Comparison of ENCODE assay signal across 21 cellular contexts in the genomic region with DNA sequence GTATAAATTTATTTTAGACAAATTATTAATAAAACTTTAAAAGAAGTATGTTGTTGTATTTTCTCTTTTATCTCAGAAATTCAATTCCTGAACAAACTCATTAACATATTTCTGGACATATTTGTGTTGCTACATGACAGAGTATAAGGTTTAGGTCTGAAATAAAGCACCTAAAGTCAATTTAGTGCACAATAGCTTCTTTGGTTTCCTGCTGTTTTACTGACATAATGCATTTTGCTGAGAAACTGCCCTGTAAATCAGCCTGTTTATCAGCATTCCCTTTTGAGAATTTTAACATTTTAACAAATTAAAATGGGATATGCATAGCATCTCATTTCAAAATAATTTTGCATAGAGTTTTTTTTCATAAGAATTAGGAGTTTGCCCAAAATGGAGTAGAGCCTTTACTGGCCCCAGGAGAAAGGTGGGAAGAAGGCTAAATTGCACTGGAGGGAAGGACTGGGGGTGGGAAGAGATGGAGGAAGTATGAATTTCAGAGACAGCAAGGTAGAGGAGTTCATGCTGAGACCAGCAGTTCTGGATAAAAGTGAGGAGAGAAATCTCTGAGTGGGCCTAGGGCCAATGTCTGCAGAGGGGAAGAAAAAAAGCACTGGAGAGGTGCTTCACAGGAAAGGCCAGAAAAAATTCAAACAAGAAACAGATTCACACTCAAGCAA.
"Had no signal": no experiment of that assay in that cellular context is flagged by ENCODE, and none has a peak within 500 bp of the region (broad histone marks: within the 10 kb centered on the region; RNA-seq: fewer than 3 reads in every experiment).

No MANE protein-coding gene starts in this region.

- H3K36me3 ChIP-seq: esophagus squamous epithelium, left ventricle myocardium inferior, lower lobe of right lung, spleen, tibial artery, upper lobe of right lung, vagina had no signal

- H3K9me3 Mint-ChIP-seq: stimulated activated memory B cell treated with anti-CD40 and anti-IgM and Interleukin-4, amounts not matched to agents 10 μg/mL and 1 μg/mL and 100 μg/mL, for 72 hours; stimulated activated naive CD8-positive, alpha-beta T cell treated with anti-CD3 and anti-CD28 coated beads, Interleukin-15, Interleukin-2, amounts not matched to agents 100 ng/mL and 50 ng/mL, for 24 hours had no signal

- H3K27ac Mint-ChIP-seq: memory B cell; mesothelial cell of epicardium; natural killer cell; stimulated activated memory B cell treated with anti-CD40 and anti-IgM and Interleukin-4, amounts not matched to agents 10 μg/mL and 1 μg/mL and 100 μg/mL, for 72 hours; stimulated activated naive CD8-positive, alpha-beta T cell treated with anti-CD3 and anti-CD28 coated beads, Interleukin-15, Interleukin-2, amounts not matched to agents 100 ng/mL and 50 ng/mL, for 24 hours had no signal

- H3K27ac ChIP-seq: esophagus squamous epithelium, left ventricle myocardium inferior, lower lobe of right lung, psoas muscle, spleen, tibial artery, upper lobe of right lung, vagina had no signal

- H3K27me3 ChIP-seq: esophagus squamous epithelium, spleen, tibial artery, upper lobe of right lung, vagina had no signal

- H3K36me3 Mint-ChIP-seq: memory B cell; mesothelial cell of epicardium; natural killer cell; stimulated activated memory B cell treated with anti-CD40 and anti-IgM and Interleukin-4, amounts not matched to agents 10 μg/mL and 1 μg/mL and 100 μg/mL, for 72 hours had no signal

- H3K9me3 ChIP-seq: esophagus squamous epithelium, left ventricle myocardium inferior, lower lobe of right lung, psoas muscle, spleen, tibial artery, upper lobe of right lung, vagina had no signal

- H3K4me1 Mint-ChIP-seq: memory B cell; natural killer cell; stimulated activated memory B cell treated with anti-CD40 and anti-IgM and Interleukin-4, amounts not matched to agents 10 μg/mL and 1 μg/mL and 100 μg/mL, for 72 hours had no signal

- ATAC-seq: left cardiac atrium; lower lobe of right lung; natural killer cell; psoas muscle; sciatic nerve; stimulated activated memory B cell treated with anti-CD40 and anti-IgM and Interleukin-4, amounts not matched to agents 10 μg/mL and 1 μg/mL and 100 μg/mL, for 72 hours; upper lobe of right lung had no signal

- H3K4me3 ChIP-seq: esophagus squamous epithelium, left ventricle myocardium inferior, lower lobe of right lung, psoas muscle, spleen, tibial artery, upper lobe of right lung, vagina had no signal

- H3K4me1 ChIP-seq: esophagus squamous epithelium, left ventricle myocardium inferior, lower lobe of right lung, psoas muscle, spleen, tibial artery, upper lobe of right lung had no signal

- H3K27me3 Mint-ChIP-seq: memory B cell; stimulated activated memory B cell treated with anti-CD40 and anti-IgM and Interleukin-4, amounts not matched to agents 10 μg/mL and 1 μg/mL and 100 μg/mL, for 72 hours; stimulated activated naive CD8-positive, alpha-beta T cell treated with anti-CD3 and anti-CD28 coated beads, Interleukin-15, Interleukin-2, amounts not matched to agents 100 ng/mL and 50 ng/mL, for 24 hours had no signal

- FAIRE-seq: kidney had no signal

- H3K4me3 Mint-ChIP-seq: memory B cell; mesothelial cell of epicardium; natural killer cell; stimulated activated memory B cell treated with anti-CD40 and anti-IgM and Interleukin-4, amounts not matched to agents 10 μg/mL and 1 μg/mL and 100 μg/mL, for 72 hours; stimulated activated naive CD8-positive, alpha-beta T cell treated with anti-CD3 and anti-CD28 coated beads, Interleukin-15, Interleukin-2, amounts not matched to agents 100 ng/mL and 50 ng/mL, for 24 hours had no signal

- DNase-seq: effector memory CD4-positive, alpha-beta T cell; esophagus squamous epithelium; foreskin fibroblast; kidney; left cardiac atrium; left ventricle myocardium inferior; lower lobe of right lung; natural killer cell; psoas muscle; spleen; stimulated activated CD4-positive, alpha-beta T cell treated with anti-CD3 and anti-CD28 coated beads, Interleukin-15, amount 100 ng/mL, for 24 hours; stimulated activated CD4-positive, alpha-beta T cell treated with anti-CD3 and anti-CD28 coated beads, Interleukin-1b, Interleukin-23, amount 100 ng/mL, for 48 hours; stimulated activated CD4-positive, alpha-beta T cell treated with anti-CD3 and anti-CD28 coated beads, Interleukin-4, amount 100 ng/mL, for 24 hours; tibial artery; upper lobe of right lung had no signal
